Comparison of ENCODE assay signal across 18 cellular contexts in genomic region chr7:98212532-98213041, GRCh38. TPM values are rescaled to one million over a fixed set of nuclear protein-coding genes. Genes with fewer than 3 reads are reported as not detected.
A peak's percentile ranks its signal among the peaks of the same experiment; 100 is the strongest.
DNase-seq lines count a peak whose midpoint lies in the region; ATAC-seq, FAIRE-seq and TF ChIP-seq lines count a peak whose summit lies in the region.
"Had no signal": no experiment of that assay in that cellular context is flagged by ENCODE, and none has a peak within 500 bp of the region (broad histone marks: within the 10 kb centered on the region; RNA-seq: fewer than 3 reads in every experiment).

No MANE protein-coding gene starts in this region.

- no peaks in the 10 kb centered on the region for H3K4me1 ChIP-seq in right cardiac atrium (ENCODE audit: control insufficient read depth, insufficient read depth, low read length)
- no peaks in the 10 kb centered on the region for H3K4me1 ChIP-seq in upper lobe of right lung

- no peak overlapping the region for H3K4me3 ChIP-seq in right cardiac atrium (ENCODE audit: low read length)
- no peak overlapping the region for H3K4me3 ChIP-seq in upper lobe of right lung
- H3K4me3 ChIP-seq: hepatocyte, PC-9 had no signal

- WGBS in right cardiac atrium = 91% methylated on average over 30 of the region's 30 CpGs

- no peaks in the 10 kb centered on the region for H3K27me3 ChIP-seq in right cardiac atrium (ENCODE audit: control insufficient read depth, insufficient read depth)
- no peaks in the 10 kb centered on the region for H3K27me3 ChIP-seq in upper lobe of right lung
- H3K27me3 ChIP-seq: hepatocyte had no signal

- H3K27ac Mint-ChIP-seq in chondrocyte (ENCODE audit: unreplicated experiment) (no peak overlapping the region), nephron (no peak overlapping the region)

- ATAC-seq in right cardiac atrium (peak in 1 of 2 donors; percentile 2), left ventricle myocardium superior (no peak), upper lobe of right lung (no peak), GM21528 (IDR thresholded peaks at IDR 0.05; ENCODE audit: low FRiP score, unreplicated experiment) (no peak)
- ATAC-seq: activated T-cell treated with anti-CD3 and anti-CD28 coated beads, Interleukin-2, amount 50 U/mL, for 4 hours; effector memory CD8-positive, alpha-beta T cell had no signal

- no peaks in the 10 kb centered on the region for H3K9me3 ChIP-seq in right cardiac atrium (ENCODE audit: control insufficient read depth, low read length)
- H3K9me3 ChIP-seq in upper lobe of right lung = no peaks in the 10 kb centered on the region

- H3K4me1 Mint-ChIP-seq in chondrocyte (ENCODE audit: low read depth) (peaks cover 5% of the 10 kb centered on the region), nephron (no peaks in the 10 kb centered on the region)

- H3K27ac ChIP-seq in right cardiac atrium (ENCODE audit: low read length) (no peak overlapping the region), upper lobe of right lung (no peak overlapping the region)
- H3K27ac ChIP-seq: hepatocyte, PC-9 had no signal

- TF ChIP-seq CTCF in chondrocyte (IDR thresholded peaks at IDR 0.05) (no peak), nephron (IDR thresholded peaks at IDR 0.05; ENCODE audit: unreplicated experiment in 3 of 3) (no peak), upper lobe of right lung (IDR thresholded peaks at IDR 0.05) (no peak), D721Med (IDR thresholded peaks at IDR 0.05; ENCODE audit: insufficient read depth, missing control alignments) (no peak)

- FAIRE-seq in D721Med (lab: Jason Lieb, UNC) = no peak

- H3K4me3 Mint-ChIP-seq in chondrocyte (ENCODE audit: unreplicated experiment) (no peak overlapping the region), nephron (peak overlapping the region in 2 of 3 experiments; percentile 45 to 55)

- intact Hi-C loops in right cardiac atrium (cut with DNase I) = no loop called here
- intact Hi-C loops in left ventricle myocardium superior (cut with micrococcal nuclease) = no loop called here
- intact Hi-C loops in upper lobe of right lung (cut with DNase I) = no loop called here

- peaks cover 12% of the 10 kb centered on the region for H3K36me3 ChIP-seq in upper lobe of right lung

- H3K27me3 Mint-ChIP-seq in chondrocyte (ENCODE audit: low read depth) = no peaks in the 10 kb centered on the region
- H3K27me3 Mint-ChIP-seq in nephron (ENCODE audit: low read depth) = peaks cover 4% of the 10 kb centered on the region
- H3K27me3 Mint-ChIP-seq: effector memory CD8-positive, alpha-beta T cell had no signal

- H3K9me3 Mint-ChIP-seq in chondrocyte (ENCODE audit: low read depth) (no peaks in the 10 kb centered on the region), nephron (no peaks in the 10 kb centered on the region)
- H3K9me3 Mint-ChIP-seq: activated T-cell treated with anti-CD3 and anti-CD28 coated beads, Interleukin-2, amount 50 U/mL, for 4 hours; effector memory CD8-positive, alpha-beta T cell; IgD-negative memory B cell had no signal

- peak in 2 of 3 donors; percentile 43 to 50 for DNase-seq in right cardiac atrium
- no peak for DNase-seq in left ventricle myocardium superior
- peak; percentile 83 for DNase-seq in chondrocyte (ENCODE audit: low spot score)
- peak; percentile 60 for DNase-seq in upper lobe of right lung
- no peak for DNase-seq in D721Med (ENCODE audit: insufficient read length, low spot score)
- DNase-seq in cerebellar nuclear complex (lab: John Stamatoyannopoulos, UW) = no peak
- DNase-seq: activated CD4-positive, alpha-beta T cell treated with anti-CD3 and anti-CD28 coated beads, Interleukin-2, amount 50 U/mL, for 1 hour; activated T-cell treated with anti-CD3 and anti-CD28 coated beads, Interleukin-2, amount 50 U/mL, for 4 hours; central memory CD4-positive, alpha-beta T cell; effector memory CD8-positive, alpha-beta T cell; MV-4-11; NCI-H524; PC-9 had no signal

- H3K36me3 Mint-ChIP-seq in chondrocyte (ENCODE audit: low read depth) (peaks cover 2% of the 10 kb centered on the region), nephron (ENCODE audit: low read depth) (peaks cover 3% of the 10 kb centered on the region)

RNA-seq across cellular contexts. Expression of gene BHLHA15, which starts 1.3 kb away (rescaled TPM):
- under 1 TPM in 2 of 4 donors, not detected in 2; 0.53 to 0.57 TPM for total RNA-seq in right cardiac atrium
- polyA plus RNA-seq in right cardiac atrium = not detected
- not detected for total RNA-seq in left ventricle myocardium superior
- 0.32 to 1.2 TPM in 2 of 3 replicates, not detected in the other for total RNA-seq in chondrocyte
- total RNA-seq in upper lobe of right lung = 0.81 TPM
- total RNA-seq: subcutaneous adipose tissue had no signal

RNA-seq across cellular contexts. Expression of gene TECPR1, which starts 39.4 kb away (rescaled TPM):
- total RNA-seq in right cardiac atrium = 10 to 100 TPM; 20.9 to 25.5 (median 25.1) TPM
- polyA plus RNA-seq in right cardiac atrium = 10.5 TPM
- 25.2 TPM for total RNA-seq in left ventricle myocardium superior
- 27.3 to 33.8 TPM (median 32.0 TPM) in 3 replicates for total RNA-seq in chondrocyte
- 55.2 TPM for total RNA-seq in upper lobe of right lung

Comparison
In these comparisons a context has a peak if more than half of its experiments do, and no peak if none do; other contexts are left out.
1. DNase-seq: peak in right cardiac atrium (2 of 3), chondrocyte (single experiment) and upper lobe of right lung (single experiment); none in left ventricle myocardium superior (single experiment), D721Med (single experiment) and cerebellar nuclear complex (0 of 2).